In genomic region chr14:75301666-75302325, GRCh38 we compare ENCODE assay signal across 8 cellular contexts. TPM values are rescaled to one million over a fixed set of nuclear protein-coding genes. Genes with fewer than 3 reads are reported as not detected.
DNase-seq lines count a peak whose midpoint lies in the region; ATAC-seq, FAIRE-seq and TF ChIP-seq lines count a peak whose summit lies in the region.
"Had no signal": no experiment of that assay in that cellular context is flagged by ENCODE, and none has a peak within 500 bp of the region (broad histone marks: within the 10 kb centered on the region; RNA-seq: fewer than 3 reads in every experiment).

No MANE protein-coding gene starts in this region.

- peak overlapping the region; percentile 76 for H3K27ac Mint-ChIP-seq in T-helper 1 cell treated with Interleukin-12 subunit alpha and Interleukin-12 subunit beta and Interleukin-4 antibody, amounts not matched to agents 30 μg/mL and 1 μg/mL, for 36 hours

- H3K36me3 ChIP-seq in small intestine (ENCODE audit: control insufficient read depth in 2 of 2, insufficient read depth in 2 of 2, low read length in 2 of 2) = no peaks in the 10 kb centered on the region

- ATAC-seq in HG03442 (IDR thresholded peaks at IDR 0.05; ENCODE audit: unreplicated experiment) = no peak
- ATAC-seq: Panc1 had no signal

- peak overlapping the region; percentile 30 for H3K4me3 Mint-ChIP-seq in T-helper 1 cell treated with Interleukin-12 subunit alpha and Interleukin-12 subunit beta and Interleukin-4 antibody, amounts not matched to agents 30 μg/mL and 1 μg/mL, for 36 hours

- peaks cover 4 to 8% of the 10 kb centered on the region in 2 donors for H3K4me1 ChIP-seq in small intestine (ENCODE audit: control insufficient read depth in 2 of 2, insufficient read depth in 1 of 2, low read depth in 1 of 2, low read length in 1 of 2)

- H3K27me3 Mint-ChIP-seq in T-helper 1 cell treated with Interleukin-12 subunit alpha and Interleukin-12 subunit beta and Interleukin-4 antibody, amounts not matched to agents 30 μg/mL and 1 μg/mL, for 36 hours (ENCODE audit: low read depth) = no peaks in the 10 kb centered on the region

- DNase-seq in HTR-8/SVneo (ENCODE audit: insufficient read length, low spot score) (no peak), fibroblast of villous mesenchyme (ENCODE audit: low read depth) (peak; percentile 68), small intestine (peak; percentile 91), urothelium cell line (ENCODE audit: low spot score) (no peak), DMS79 treated with DMSO at 0.1 percent for 48 hours (lab: John Stamatoyannopoulos, UW) (no peak)

- H3K27ac ChIP-seq in small intestine (ENCODE audit: low read depth in 1 of 2, low read length in 1 of 2) = peak overlapping the region; percentile 55 to 79

- FAIRE-seq in HTR-8/SVneo (lab: Jason Lieb, UNC) (peak; percentile 74), small intestine (lab: Jason Lieb, UNC) (no peak), urothelium cell line (lab: Jason Lieb, UNC) (no peak)

- peaks cover 18% of the 10 kb centered on the region for H3K4me1 Mint-ChIP-seq in T-helper 1 cell treated with Interleukin-12 subunit alpha and Interleukin-12 subunit beta and Interleukin-4 antibody, amounts not matched to agents 30 μg/mL and 1 μg/mL, for 36 hours (ENCODE audit: low read depth)

- no peaks in the 10 kb centered on the region for H3K9me3 Mint-ChIP-seq in T-helper 1 cell treated with Interleukin-12 subunit alpha and Interleukin-12 subunit beta and Interleukin-4 antibody, amounts not matched to agents 30 μg/mL and 1 μg/mL, for 36 hours

- H3K27me3 ChIP-seq in small intestine (ENCODE audit: control insufficient read depth in 2 of 2, insufficient read depth in 2 of 2, low read length in 2 of 2) = no peaks in the 10 kb centered on the region

- no peaks in the 10 kb centered on the region for H3K36me3 Mint-ChIP-seq in T-helper 1 cell treated with Interleukin-12 subunit alpha and Interleukin-12 subunit beta and Interleukin-4 antibody, amounts not matched to agents 30 μg/mL and 1 μg/mL, for 36 hours (ENCODE audit: low read depth)

- no peak overlapping the region for H3K4me3 ChIP-seq in fibroblast of villous mesenchyme (ENCODE audit: low read depth, low read length)
- H3K4me3 ChIP-seq in small intestine (ENCODE audit: low read depth in 1 of 2, low read length in 2 of 2) = no peak overlapping the region

- 35 to 48% (median 45%) methylated on average over 8 to 9 of the region's 9 CpGs for WGBS in small intestine, 3 donors

- no peaks in the 10 kb centered on the region for H3K9me3 ChIP-seq in small intestine (ENCODE audit: control insufficient read depth, low read depth)

- no peak for TF ChIP-seq CTCF in fibroblast of villous mesenchyme (IDR thresholded peaks at IDR 0.05; ENCODE audit: insufficient read depth, low read depth, low read length)

RNA-seq across cellular contexts. Expression of gene FOS, which starts 23.2 kb away (rescaled TPM):
- total RNA-seq in fibroblast of villous mesenchyme = 108 and 122 TPM in 2 replicates
- polyA plus RNA-seq in small intestine = 100 to 1,000 TPM in 2 of 3 donors, 10 to 100 TPM in 1; 71.6 to 344 (median 136) TPM

Comparison
In these comparisons a context has a peak if more than half of its experiments do, and no peak if none do; other contexts are left out.
1. DNase-seq: peak in fibroblast of villous mesenchyme (single experiment) and small intestine (single experiment); none in HTR-8/SVneo (single experiment), urothelium cell line (single experiment) and DMS79 treated with DMSO at 0.1 percent for 48 hours (single experiment).